In genomic region chr7:95545007-95545615, GRCh38 we compare ENCODE assay signal across 8 cellular contexts. TPM values are rescaled to one million over a fixed set of nuclear protein-coding genes. Genes with fewer than 3 reads are reported as not detected.
DNase-seq lines count a peak whose midpoint lies in the region; ATAC-seq and TF ChIP-seq lines count a peak whose summit lies in the region.

No MANE protein-coding gene starts in this region.

- CTCF ChIA-PET in AG04449 (lab: Yijun Ruan, JAX) = interaction anchor here (0.6 to 11.1 kb wide), 18 partner anchors 9 to 296 kb away, joined by 3 to 189 read pairs (median 4); no protein-coding TSS in a partner anchor
- CTCF ChIA-PET in HEK293T (lab: Yijun Ruan, JAX) = interaction anchor here (0.6 to 2.3 kb wide), 12 partner anchors 10 to 1561 kb away, joined by 3 to 12 read pairs (median 4); no protein-coding TSS in a partner anchor

- WGBS in heart left ventricle, 4 donors = 0 to 12% (median 3%) methylated on average over 3 of the region's 3 CpGs
- WGBS in psoas muscle, 3 donors = 0 to 2% (median 1%) methylated on average over 3 of the region's 3 CpGs

- no peak for TF ChIP-seq POLR2A in heart left ventricle (IDR thresholded peaks at IDR 0.05)

- peak; percentile 61 for TF ChIP-seq CTCF in AG04449 (IDR thresholded peaks at IDR 0.05; ENCODE audit: insufficient read depth, low read length, missing control alignments)
- TF ChIP-seq CTCF in heart left ventricle (IDR thresholded peaks at IDR 0.05) = peak; percentile 63 to 88 (median 79)
- TF ChIP-seq CTCF in psoas muscle (IDR thresholded peaks at IDR 0.05) = peak; percentile 71

- ATAC-seq in heart left ventricle (peak; percentile 77 to 89 (median 84)), psoas muscle (peak; percentile 65 to 77 (median 66)), GM21447 (IDR thresholded peaks at IDR 0.05; ENCODE audit: unreplicated experiment) (no peak), GM21515 (IDR thresholded peaks at IDR 0.05; ENCODE audit: unreplicated experiment) (no peak)

- peak overlapping the region; percentile 24; the same call in 1 of the 2 replicates for H3K4me3 ChIP-seq in AG04449 (ENCODE audit: low read depth, low read length)
- peak overlapping the region; percentile 79 for H3K4me3 ChIP-seq in adipocyte (ENCODE audit: low read length)
- peak overlapping the region in 11 of 12 donors; percentile 14 to 57 (median 46) for H3K4me3 ChIP-seq in heart left ventricle
- H3K4me3 ChIP-seq in psoas muscle = peak overlapping the region; percentile 59

- H3K9me3 ChIP-seq in adipocyte (ENCODE audit: control insufficient read depth, low read length) (no peaks in the 10 kb centered on the region), heart left ventricle (no peaks in the 10 kb centered on the region), psoas muscle (no peaks in the 10 kb centered on the region)

- POLR2A ChIA-PET in AG04449 (lab: Yijun Ruan, JAX) (no interaction called here), HEK293T (lab: Yijun Ruan, JAX) (no interaction called here)

- H3K4me1 ChIP-seq in adipocyte (ENCODE audit: control insufficient read depth, insufficient read depth, low read length) = peaks cover 45% of the 10 kb centered on the region
- peaks cover 9 to 51% (median 39%) of the 10 kb centered on the region in 12 donors for H3K4me1 ChIP-seq in heart left ventricle
- peaks cover 53% of the 10 kb centered on the region for H3K4me1 ChIP-seq in psoas muscle

- H3K36me3 ChIP-seq in adipocyte (ENCODE audit: control insufficient read depth, insufficient read depth, low read length, severe bottlenecking) = no peaks in the 10 kb centered on the region
- no peaks in the 10 kb centered on the region for H3K36me3 ChIP-seq in heart left ventricle
- H3K36me3 ChIP-seq in psoas muscle (ENCODE audit: insufficient read depth in 1 of 2, low read depth in 1 of 2) = no peaks in the 10 kb centered on the region

- H3K27me3 ChIP-seq in adipocyte (replicated peaks; ENCODE audit: control insufficient read depth, insufficient read depth, low read length) = peaks cover 4% of the 10 kb centered on the region
- H3K27me3 ChIP-seq in heart left ventricle = no peaks in the 10 kb centered on the region
- H3K27me3 ChIP-seq in psoas muscle (ENCODE audit: insufficient read depth in 3 of 3, low read length in 2 of 3) = no peaks in the 10 kb centered on the region

- DNase-seq in AG04449 (ENCODE audit: low read depth, low spot score) (no peak), HEK293T (ENCODE audit: extremely low spot score) (peak; percentile 45), adipocyte (ENCODE audit: low read depth) (peak; percentile 85), heart left ventricle (peak in 4 of 5 donors; percentile 32 to 53 (median 36)), psoas muscle (no peak)
- no peak for DNase-seq in activated CD4-positive, alpha-beta T cell treated with anti-CD3 and anti-CD28 coated beads for 1 hour

- H3K9ac ChIP-seq in adipocyte (ENCODE audit: low read length) = peak overlapping the region; percentile 81

- H3K27ac ChIP-seq in heart left ventricle (peak overlapping the region; percentile 63 to 95 (median 80)), psoas muscle (peak overlapping the region; percentile 97)

- intact Hi-C loops in heart left ventricle (cut with DNase I) (loop anchor here in 9 of 10 donors (1.0 to 5.0 kb wide), 4 partner anchors 37 to 139 kb away; partner anchors contain the start of gene PDK4 (in 5 of the 9)), psoas muscle (cut with DNase I) (loop anchor here (2.0 to 5.0 kb wide), 3 partner anchors 52 to 137 kb away; partner anchors contain the start of gene PDK4 (in 1 of the 2))

TF ChIP-seq in HEK293T, 16 proteins besides CTCF, POLR2A, EP300 and RAD21:
- TF ChIP-seq ARNT (IDR thresholded peaks at IDR 0.05) (no peak), CTBP1 (IDR thresholded peaks at IDR 0.05; ENCODE audit: borderline replicate concordance) (no peak), L3MBTL2 (conservative IDR thresholded peaks at IDR 0.05) (no peak), NFRKB (IDR thresholded peaks at IDR 0.05) (no peak), BHLHE40 (IDR thresholded peaks at IDR 0.05; ENCODE audit: borderline replicate concordance) (no peak), LEF1 (IDR thresholded peaks at IDR 0.05; ENCODE audit: borderline replicate concordance) (no peak), FOXM1 (IDR thresholded peaks at IDR 0.05; ENCODE audit: borderline replicate concordance) (no peak), ELF4 (IDR thresholded peaks at IDR 0.05) (no peak)
- TF ChIP-seq, protein P1, sequence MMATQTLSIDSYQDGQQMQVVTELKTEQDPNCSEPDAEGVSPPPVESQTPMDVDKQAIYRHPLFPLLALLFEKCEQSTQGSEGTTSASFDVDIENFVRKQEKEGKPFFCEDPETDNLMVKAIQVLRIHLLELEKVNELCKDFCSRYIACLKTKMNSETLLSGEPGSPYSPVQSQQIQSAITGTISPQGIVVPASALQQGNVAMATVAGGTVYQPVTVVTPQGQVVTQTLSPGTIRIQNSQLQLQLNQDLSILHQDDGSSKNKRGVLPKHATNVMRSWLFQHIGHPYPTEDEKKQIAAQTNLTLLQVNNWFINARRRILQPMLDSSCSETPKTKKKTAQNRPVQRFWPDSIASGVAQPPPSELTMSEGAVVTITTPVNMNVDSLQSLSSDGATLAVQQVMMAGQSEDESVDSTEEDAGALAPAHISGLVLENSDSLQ (IDR thresholded peaks at IDR 0.05) = no peak
TF ChIP-seq in HEK293T: peak in this region for 0.

RNA-seq across cellular contexts. Expression of gene PDK4, which starts 51.2 kb away (rescaled TPM):
- total RNA-seq in heart left ventricle (1,000 to 10,000 TPM in 2 of 9 donors, 100 to 1,000 TPM in 5, 10 to 100 TPM in 2; 45.6 to 4,362 (median 173) TPM), psoas muscle (1,000 to 10,000 TPM in 2 of 4 donors, 100 to 1,000 TPM in 2; 386 to 3,046 (median 1,769) TPM)
- polyA plus RNA-seq in heart left ventricle (100 to 1,000 TPM; 116 to 724 TPM), psoas muscle (1,000 to 10,000 TPM in 2 of 3 donors, 100 to 1,000 TPM in 1; 174 to 2,971 (median 2,751) TPM)

RNA-seq across cellular contexts. Expression of gene ASB4, which starts 59.4 kb away (rescaled TPM):
- 10 to 100 TPM in 1 of 9 donors, 1 to 10 TPM in 8; 2.1 to 11.5 (median 3.3) TPM for total RNA-seq in heart left ventricle
- polyA plus RNA-seq in heart left ventricle = 1 to 10 TPM in 1 of 2 donors, under 1 TPM in 1; 0.18 to 1.9 TPM
- 10 to 100 TPM in 3 of 4 donors, 1 to 10 TPM in 1; 7.7 to 18.8 (median 11.2) TPM for total RNA-seq in psoas muscle
- polyA plus RNA-seq in psoas muscle = 10 to 100 TPM in 2 of 3 donors, under 1 TPM in 1; 0.23 to 24.0 (median 10.8) TPM

Comparison
In these comparisons a context has a peak if more than half of its experiments do, and no peak if none do; other contexts are left out.
1. DNase-seq: peak in HEK293T (single experiment), adipocyte (single experiment) and heart left ventricle (4 of 5); none in AG04449 (single experiment), psoas muscle (0 of 2) and activated CD4-positive, alpha-beta T cell treated with anti-CD3 and anti-CD28 coated beads for 1 hour (single experiment).
2. H3K4me3 ChIP-seq: peak in every context shown above with its lines; median percentile 79 in adipocyte; 59 in psoas muscle; 46 in heart left ventricle; 24 in AG04449.
3. ATAC-seq: peak in heart left ventricle (4 of 4) and psoas muscle (4 of 4); none in GM21447 (single experiment) and GM21515 (single experiment).
4. Peak in every context shown above with its lines, with median percentiles within 50 percentile points of each other: CTCF ChIP-seq.